ENCODE assay signal across 8 cellular contexts in the genomic region with DNA sequence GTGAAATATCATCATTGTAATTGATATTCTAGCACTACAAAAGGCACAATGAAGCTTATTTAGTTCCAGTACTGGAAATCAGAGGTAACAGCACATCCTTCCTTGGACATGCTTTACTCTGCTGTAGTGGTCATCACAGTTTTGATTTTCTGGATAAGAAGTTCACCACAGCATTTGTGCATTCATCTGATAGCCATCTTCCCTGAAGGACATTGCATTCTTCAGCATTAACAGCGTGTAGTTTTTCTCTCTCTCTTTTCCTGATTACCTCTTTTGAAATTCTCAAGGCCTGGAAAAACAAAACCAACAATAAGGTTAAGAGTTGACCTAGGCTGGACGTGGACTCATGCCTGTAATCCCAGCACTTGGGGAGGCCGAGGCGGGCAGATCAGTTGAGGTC. TPM values are rescaled to one million over a fixed set of nuclear protein-coding genes. Genes with fewer than 3 reads are reported as not detected.
"Had no signal": no experiment of that assay in that cellular context is flagged by ENCODE, and none has a peak within 500 bp of the region (broad histone marks: within the 10 kb centered on the region; RNA-seq: fewer than 3 reads in every experiment).

No MANE protein-coding gene starts in this region.

- H3K27ac Mint-ChIP-seq: IgD-negative memory B cell had no signal

- DNase-seq: IMR-90, KBM-7 had no signal

- H3K4me3 ChIP-seq: K562 had no signal

- H3K27ac ChIP-seq: HL-60 had no signal

- H3K4me1 Mint-ChIP-seq: IgD-negative memory B cell had no signal

RNA-seq across cellular contexts. Expression of a gene that starts 36.8 kb away (rescaled TPM):
- total RNA-seq: HepG2, HT-29, HT1080, IMR-90, K562 had no signal
- polyA plus RNA-seq: HepG2, IgD-negative memory B cell, IMR-90, K562 had no signal
